15 cellular contexts compared by ENCODE assay signal in the genomic region with DNA sequence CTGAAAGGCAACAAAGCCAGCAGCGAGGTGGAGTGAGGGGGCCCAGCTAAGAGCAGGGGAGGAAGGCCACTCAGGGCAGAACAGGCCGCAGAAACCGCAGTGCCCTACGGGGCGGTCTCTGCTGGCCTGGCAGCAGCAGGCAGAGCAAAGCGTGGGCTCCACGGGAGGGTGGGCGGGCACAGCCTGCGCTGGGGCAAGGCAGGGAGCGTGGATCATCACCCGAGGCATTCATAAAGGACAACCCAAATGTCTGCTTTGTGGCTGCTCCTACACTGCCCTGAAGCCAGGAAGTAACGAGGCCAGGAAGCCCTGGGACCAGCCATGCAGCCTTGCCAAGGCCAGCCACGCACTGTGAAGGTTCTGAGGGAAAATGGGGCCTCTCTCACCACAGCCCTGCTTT.
A peak's percentile ranks its signal among the peaks of the same experiment; 100 is the strongest.
DNase-seq lines count a peak whose midpoint lies in the region; ATAC-seq, FAIRE-seq and TF ChIP-seq lines count a peak whose summit lies in the region.
"Had no signal": no experiment of that assay in that cellular context is flagged by ENCODE, and none has a peak within 500 bp of the region (broad histone marks: within the 10 kb centered on the region; RNA-seq: fewer than 3 reads in every experiment).

No MANE protein-coding gene starts in this region.

- H3K4me3 ChIP-seq in heart right ventricle = no peak overlapping the region
- H3K4me3 ChIP-seq in prostate gland = no peak overlapping the region
- H3K4me3 ChIP-seq: upper lobe of right lung had no signal

- ATAC-seq in heart right ventricle = no peak
- no peak for ATAC-seq in naive thymus-derived CD8-positive, alpha-beta T cell
- ATAC-seq: upper lobe of right lung had no signal

- TF ChIP-seq POLR2A in prostate gland (IDR thresholded peaks at IDR 0.05) (no peak), GM12892 (IDR thresholded peaks at IDR 0.05; ENCODE audit: low read depth, low read length) (no peak)

- TF ChIP-seq CTCF in heart right ventricle (IDR thresholded peaks at IDR 0.05) (no peak), chondrocyte (IDR thresholded peaks at IDR 0.05) (no peak), prostate gland (IDR thresholded peaks at IDR 0.05) (no peak), D721Med (IDR thresholded peaks at IDR 0.05; ENCODE audit: insufficient read depth, missing control alignments) (no peak)

- H3K9me3 ChIP-seq in heart right ventricle = no peaks in the 10 kb centered on the region
- no peaks in the 10 kb centered on the region for H3K9me3 ChIP-seq in prostate gland
- H3K9me3 ChIP-seq: upper lobe of right lung had no signal

- no peaks in the 10 kb centered on the region for H3K9me3 Mint-ChIP-seq in chondrocyte (ENCODE audit: low read depth)
- peaks cover 0 to 6% (median 0%) of the 10 kb centered on the region in 9 donors for H3K9me3 Mint-ChIP-seq in naive thymus-derived CD8-positive, alpha-beta T cell
- H3K9me3 Mint-ChIP-seq: activated naive CD4-positive, alpha-beta T cell treated with anti-CD3 and anti-CD28 coated beads for 36 hours had no signal

- no peak overlapping the region for H3K4me3 Mint-ChIP-seq in chondrocyte (ENCODE audit: unreplicated experiment)
- H3K4me3 Mint-ChIP-seq in naive thymus-derived CD8-positive, alpha-beta T cell = peak overlapping the region in 1 of 10 donors; percentile 26
- H3K4me3 Mint-ChIP-seq: activated naive CD4-positive, alpha-beta T cell treated with anti-CD3 and anti-CD28 coated beads for 36 hours had no signal

- no peak for FAIRE-seq in D721Med (lab: Jason Lieb, UNC)
- FAIRE-seq in GM12892 (lab: Jason Lieb, UNC) = no peak
- FAIRE-seq: bronchial epithelial cell had no signal

- peaks cover 47% of the 10 kb centered on the region for H3K4me1 Mint-ChIP-seq in chondrocyte (ENCODE audit: low read depth)
- H3K4me1 Mint-ChIP-seq in naive thymus-derived CD8-positive, alpha-beta T cell = peaks cover 19 to 42% (median 37%) of the 10 kb centered on the region in 4 donors

- H3K27me3 Mint-ChIP-seq in chondrocyte (ENCODE audit: low read depth) = no peaks in the 10 kb centered on the region
- H3K27me3 Mint-ChIP-seq in naive thymus-derived CD8-positive, alpha-beta T cell = no peaks in the 10 kb centered on the region

- intact Hi-C loops in heart right ventricle (cut with DNase I) = loop anchor here in 5 of 10 donors (2.0 to 10.0 kb wide), 3 partner anchors 90 to 102 kb away; no protein-coding TSS in a partner anchor
- intact Hi-C loops in cardiac septum (cut with DNase I) = loop anchor here (2.0 kb wide), 1 partner anchor 104 kb away; no protein-coding TSS in a partner anchor
- intact Hi-C loops in prostate gland (cut with DNase I) = loop anchor here (2.0 to 5.0 kb wide), 2 partner anchors 52 to 104 kb away; no protein-coding TSS in a partner anchor

- 85 to 88% methylated on average over 13 of the region's 13 CpGs for WGBS in heart right ventricle, 2 donors
- 89% methylated on average over 13 of the region's 13 CpGs for WGBS in prostate gland

- H3K36me3 ChIP-seq in heart right ventricle (peaks cover 0 to 4% (median 0%) of the 10 kb centered on the region in 9 donors), prostate gland (no peaks in the 10 kb centered on the region)
- H3K36me3 ChIP-seq: upper lobe of right lung had no signal

- H3K27ac ChIP-seq in heart right ventricle (peak overlapping the region in 6 of 10 donors; percentile 7 to 56 (median 40)), prostate gland (no peak overlapping the region)
- H3K27ac ChIP-seq: upper lobe of right lung had no signal

- DNase-seq in heart right ventricle = no peak
- no peak for DNase-seq in cardiac septum (ENCODE audit: low spot score)
- DNase-seq in chondrocyte (ENCODE audit: low spot score) = no peak
- no peak for DNase-seq in naive thymus-derived CD8-positive, alpha-beta T cell
- no peak for DNase-seq in prostate gland (ENCODE audit: low spot score)
- no peak for DNase-seq in D721Med (ENCODE audit: insufficient read length, low spot score)
- DNase-seq in GM12892 (ENCODE audit: insufficient read length) = no peak
- DNase-seq in effector CD8-positive, alpha-beta T cell (lab: John Stamatoyannopoulos, UW) = no peak
- DNase-seq: activated naive CD4-positive, alpha-beta T cell treated with anti-CD3 and anti-CD28 coated beads for 36 hours; KG1; NCI-H146; OCI-M1; stimulated activated CD4-positive, alpha-beta T cell treated with anti-CD3 and anti-CD28 coated beads, Interleukin-1b, Interleukin-23, amount 100 ng/mL, for 48 hours; upper lobe of right lung had no signal

- H3K27me3 ChIP-seq in heart right ventricle (no peaks in the 10 kb centered on the region), prostate gland (replicated peaks; ENCODE audit: insufficient read depth) (no peaks in the 10 kb centered on the region)
- H3K27me3 ChIP-seq: upper lobe of right lung had no signal

- peak overlapping the region; percentile 41 for H3K27ac Mint-ChIP-seq in chondrocyte (ENCODE audit: unreplicated experiment)
- peak overlapping the region in 7 of 10 donors; percentile 67 to 94 (median 78) for H3K27ac Mint-ChIP-seq in naive thymus-derived CD8-positive, alpha-beta T cell
- H3K27ac Mint-ChIP-seq: activated naive CD4-positive, alpha-beta T cell treated with anti-CD3 and anti-CD28 coated beads for 36 hours had no signal

- H3K4me1 ChIP-seq in heart right ventricle = peaks cover 6 to 45% (median 34%) of the 10 kb centered on the region in 9 donors
- no peaks in the 10 kb centered on the region for H3K4me1 ChIP-seq in prostate gland (replicated peaks)

- POLR2A ChIA-PET in naive thymus-derived CD8-positive, alpha-beta T cell (lab: Charles Lee) = no interaction called here

- peaks cover 7% of the 10 kb centered on the region for H3K36me3 Mint-ChIP-seq in chondrocyte (ENCODE audit: low read depth)
- no peaks in the 10 kb centered on the region for H3K36me3 Mint-ChIP-seq in naive thymus-derived CD8-positive, alpha-beta T cell

Comparison
In these comparisons a context has a peak if more than half of its experiments do, and no peak if none do; other contexts are left out.
1. H3K27ac ChIP-seq: peak in heart right ventricle (6 of 10); none in prostate gland (0 of 2).